Comparison of ENCODE assay signal across 17 cellular contexts in the genomic region with DNA sequence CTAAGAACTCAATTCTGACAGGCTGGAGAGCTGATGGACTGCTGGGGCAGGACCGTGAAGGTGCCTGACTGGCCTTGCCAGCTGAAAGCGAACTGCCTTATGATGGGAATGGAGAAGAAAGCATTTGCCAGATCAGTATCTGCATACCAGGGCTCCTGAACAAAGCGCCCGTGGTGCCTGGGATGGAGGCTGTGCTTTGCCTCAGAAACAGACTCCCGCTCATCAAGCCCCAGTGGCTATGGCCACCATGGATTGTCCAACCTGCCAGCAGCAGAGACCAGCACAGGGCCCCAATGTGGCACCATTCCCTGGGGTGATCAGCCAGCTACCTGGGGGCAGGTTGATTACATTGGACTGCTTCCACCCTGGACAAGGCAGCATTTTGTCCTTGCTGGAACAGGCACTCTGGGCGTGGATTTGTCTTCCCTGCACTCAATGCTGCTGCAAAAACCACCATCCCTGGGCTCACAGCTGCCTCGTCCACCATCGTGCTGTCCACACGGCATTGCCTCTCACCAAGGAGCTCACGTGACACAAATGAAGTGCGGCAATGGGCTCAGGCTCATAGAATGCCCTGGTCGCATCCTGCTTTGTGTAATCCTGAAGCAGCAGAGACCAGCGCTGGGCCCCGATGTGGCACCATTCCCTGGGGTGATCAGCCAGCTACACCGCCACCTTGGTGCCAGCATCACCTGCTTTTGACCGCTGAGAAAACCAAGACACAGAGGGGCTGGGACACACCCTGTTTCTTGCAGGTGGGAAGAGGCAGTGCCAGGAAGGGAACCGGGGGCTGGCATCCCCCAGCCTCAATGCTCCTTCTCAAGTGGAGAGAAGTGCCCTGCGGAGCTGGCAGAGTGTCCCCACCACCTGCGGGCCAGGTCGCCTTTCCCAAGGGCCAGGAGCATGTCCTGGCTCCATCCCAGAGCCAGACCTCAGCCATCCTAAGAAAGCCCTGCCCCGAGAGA.
A peak's percentile ranks its signal among the peaks of the same experiment; 100 is the strongest.
DNase-seq lines count a peak whose midpoint lies in the region; ATAC-seq, FAIRE-seq and TF ChIP-seq lines count a peak whose summit lies in the region.
"Had no signal": no experiment of that assay in that cellular context is flagged by ENCODE, and none has a peak within 500 bp of the region (broad histone marks: within the 10 kb centered on the region; RNA-seq: fewer than 3 reads in every experiment).

No MANE protein-coding gene starts in this region.

- 84% methylated on average over 21 of the region's 21 CpGs for WGBS in esophagus muscularis mucosa

- DNase-seq in cardiac septum (ENCODE audit: low spot score) = peak; percentile 67
- no peak for DNase-seq in left cardiac atrium
- peak; percentile 65 for DNase-seq in kidney
- DNase-seq in upper lobe of right lung = peak; percentile 52
- DNase-seq in esophagus muscularis mucosa (ENCODE audit: extremely low spot score) = no peak
- DNase-seq in GM13977 (ENCODE audit: low spot score) = no peak
- DNase-seq: BE2C; CD4-positive, CD25-positive, alpha-beta regulatory T cell; CD8-positive, alpha-beta memory T cell; COR-L47; GDM1; HCEC 1CT had no signal

- no peaks in the 10 kb centered on the region for H3K36me3 ChIP-seq in kidney (ENCODE audit: control insufficient read depth in 1 of 2, insufficient read depth in 2 of 2, low read length in 2 of 2)
- H3K36me3 ChIP-seq in upper lobe of right lung = no peaks in the 10 kb centered on the region
- H3K36me3 ChIP-seq in esophagus muscularis mucosa = no peaks in the 10 kb centered on the region
- H3K36me3 ChIP-seq: BE2C had no signal

- H3K4me3 ChIP-seq in kidney (ENCODE audit: low read length in 2 of 2) = no peak overlapping the region
- no peak overlapping the region for H3K4me3 ChIP-seq in upper lobe of right lung
- H3K4me3 ChIP-seq in esophagus muscularis mucosa = no peak overlapping the region
- H3K4me3 ChIP-seq: GM23338 had no signal

- H3K4me1 ChIP-seq in kidney (ENCODE audit: control insufficient read depth in 1 of 2, insufficient read depth in 1 of 2, low read depth in 1 of 2, low read length in 2 of 2) (no peaks in the 10 kb centered on the region), upper lobe of right lung (no peaks in the 10 kb centered on the region), esophagus muscularis mucosa (no peaks in the 10 kb centered on the region)
- H3K4me1 ChIP-seq: BE2C had no signal

- H3K27me3 ChIP-seq in upper lobe of right lung = peaks cover 6% of the 10 kb centered on the region
- peaks cover 0 to 54% (median 0%) of the 10 kb centered on the region in 4 donors for H3K27me3 ChIP-seq in esophagus muscularis mucosa
- H3K27me3 ChIP-seq: BE2C had no signal

- TF ChIP-seq POLR2A in esophagus muscularis mucosa (IDR thresholded peaks at IDR 0.05; ENCODE audit: low read depth) = no peak

- no peak overlapping the region for H3K9ac ChIP-seq in kidney (ENCODE audit: low read length in 2 of 2)

- FAIRE-seq in kidney (lab: Jason Lieb, UNC) = no peak
- FAIRE-seq: D721Med, GM12892, H54 had no signal

- no peak for TF ChIP-seq CTCF in kidney (IDR thresholded peaks at IDR 0.05; ENCODE audit: borderline replicate concordance, extremely low read depth, insufficient read depth)
- no peak for TF ChIP-seq CTCF in upper lobe of right lung (IDR thresholded peaks at IDR 0.05)
- no peak for TF ChIP-seq CTCF in esophagus muscularis mucosa (IDR thresholded peaks at IDR 0.05)
- TF ChIP-seq CTCF in GM13977 (IDR thresholded peaks at IDR 0.05; ENCODE audit: extremely low read depth, insufficient read depth, missing control alignments) = no peak

- H3K9me3 ChIP-seq in kidney (ENCODE audit: control insufficient read depth in 1 of 2, low read length in 2 of 2) = no peaks in the 10 kb centered on the region
- H3K9me3 ChIP-seq in upper lobe of right lung = no peaks in the 10 kb centered on the region
- no peaks in the 10 kb centered on the region for H3K9me3 ChIP-seq in esophagus muscularis mucosa
- H3K9me3 ChIP-seq: BE2C had no signal

- in situ Hi-C loops in GM13977 (cut with MboI; ENCODE audit: low pct_unique_long_range_greater_than_20kb, low sequenced_read_pairs, unreplicated experiment) = no loop called here

- intact Hi-C loops in cardiac septum (cut with DNase I) = no loop called here
- intact Hi-C loops in left cardiac atrium (cut with DNase I) = no loop called here
- intact Hi-C loops in kidney (cut with DNase I) = no loop called here
- intact Hi-C loops in upper lobe of right lung (cut with DNase I) = loop anchor here (10.0 kb wide), 1 partner anchor 445 kb away; no protein-coding TSS in a partner anchor
- intact Hi-C loops in esophagus muscularis mucosa (cut with DNase I) = no loop called here

- no peak for TF ChIP-seq EP300 in esophagus muscularis mucosa (IDR thresholded peaks at IDR 0.05)

- H3K27ac ChIP-seq in kidney (ENCODE audit: low read depth in 2 of 2, low read length in 2 of 2) = no peak overlapping the region
- no peak overlapping the region for H3K27ac ChIP-seq in upper lobe of right lung
- H3K27ac ChIP-seq in esophagus muscularis mucosa (replicated peaks in 1 of 4) = no peak overlapping the region
- H3K27ac ChIP-seq: HL-60 had no signal

- no peak for ATAC-seq in left cardiac atrium
- ATAC-seq in upper lobe of right lung = no peak
- ATAC-seq: GM23338 had no signal

Comparison
In these comparisons a context has a peak if more than half of its experiments do, and no peak if none do; other contexts are left out.
1. DNase-seq: peak in cardiac septum (single experiment), kidney (single experiment) and upper lobe of right lung (single experiment); none in left cardiac atrium (single experiment), esophagus muscularis mucosa (single experiment) and GM13977 (single experiment).